Comparison of ENCODE assay signal across 17 cellular contexts in the genomic region with DNA sequence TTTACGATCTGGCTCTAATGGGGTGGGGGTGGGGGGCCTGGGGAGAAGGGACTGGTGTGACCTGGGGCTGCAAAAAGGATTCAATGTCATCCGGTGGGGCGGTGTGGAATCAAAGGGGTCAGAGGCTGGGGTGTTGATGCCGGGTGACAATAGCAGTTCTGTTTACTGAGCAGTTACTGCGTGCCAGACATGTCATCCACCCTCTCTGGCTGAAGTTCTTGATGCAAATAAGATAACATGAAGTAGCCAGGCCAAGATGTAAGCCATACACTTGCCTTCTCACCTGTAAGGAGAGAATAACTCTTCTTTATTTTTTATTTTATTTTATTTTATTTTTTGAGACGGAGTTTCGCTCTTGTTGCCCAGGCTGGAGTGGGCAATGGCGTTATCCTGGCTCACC.
DNase-seq lines count a peak whose midpoint lies in the region; ATAC-seq and TF ChIP-seq lines count a peak whose summit lies in the region.
"Had no signal": no experiment of that assay in that cellular context is flagged by ENCODE, and none has a peak within 500 bp of the region (broad histone marks: within the 10 kb centered on the region; RNA-seq: fewer than 3 reads in every experiment).

No MANE protein-coding gene starts in this region.

- H3K9me3 Mint-ChIP-seq in natural killer cell treated with Interleukin-12 subunit alpha and Interleukin-12 subunit beta and Interleukin-15 and Interleukin-18, amount 100 ng/mL, for 72 hours: no peaks in the 10 kb centered on the region
- H3K9me3 Mint-ChIP-seq in natural killer cell: no peaks in the 10 kb centered on the region
- H3K9me3 Mint-ChIP-seq: CD8-positive, alpha-beta memory T cell; GM23338 had no signal

- no peaks in the 10 kb centered on the region for H3K9me3 ChIP-seq in colonic mucosa
- H3K9me3 ChIP-seq in mucosa of rectum (ENCODE audit: control insufficient read depth in 2 of 2, low read length in 2 of 2): no peaks in the 10 kb centered on the region
- H3K9me3 ChIP-seq in Karpas-422 (ENCODE audit: low read length): no peaks in the 10 kb centered on the region
- H3K9me3 ChIP-seq: BE2C had no signal

- TF ChIP-seq CTCF in natural killer cell (IDR thresholded peaks at IDR 0.05) (no peak), colonic mucosa (IDR thresholded peaks at IDR 0.05) (no peak), GM20000 (IDR thresholded peaks at IDR 0.05; ENCODE audit: extremely low read depth, missing control alignments) (no peak)

- peak; percentile 44 for DNase-seq in natural killer cell treated with Interleukin-12 subunit alpha and Interleukin-12 subunit beta and Interleukin-15 and Interleukin-18, amount 100 ng/mL, for 72 hours (ENCODE audit: low spot score)
- DNase-seq in natural killer cell (no peak), colonic mucosa (no peak), HT-29 (ENCODE audit: low spot score) (no peak), GM20000 (ENCODE audit: low spot score) (no peak), Karpas-422 (no peak)
- DNase-seq: ACHN; BE2C; C1 segment of cervical spinal cord; CD4-positive, CD25-positive, alpha-beta regulatory T cell; CD8-positive, alpha-beta memory T cell; COR-L47; DMS79; GDM1 had no signal

- H3K27me3 ChIP-seq in colonic mucosa (no peaks in the 10 kb centered on the region), mucosa of rectum (ENCODE audit: control insufficient read depth in 2 of 2, insufficient read depth in 2 of 2, low read length in 2 of 2) (peaks cover 0 to 2% of the 10 kb centered on the region in 2 donors), Karpas-422 (ENCODE audit: low read length) (no peaks in the 10 kb centered on the region)
- H3K27me3 ChIP-seq: BE2C had no signal

- H3K4me1 ChIP-seq in colonic mucosa: no peaks in the 10 kb centered on the region
- H3K4me1 ChIP-seq in mucosa of rectum (ENCODE audit: control insufficient read depth in 2 of 2, insufficient read depth in 2 of 2, low read length in 2 of 2): peaks cover 11 to 23% of the 10 kb centered on the region in 2 donors
- H3K4me1 ChIP-seq in Karpas-422 (ENCODE audit: low read length): no peaks in the 10 kb centered on the region
- H3K4me1 ChIP-seq: BE2C had no signal

- intact Hi-C loops in natural killer cell (cut with micrococcal nuclease): no loop called here
- intact Hi-C loops in colonic mucosa (cut with DNase I): no loop called here

- no peaks in the 10 kb centered on the region for H4K20me1 ChIP-seq in Karpas-422 (ENCODE audit: insufficient read depth, low read depth, low read length)

- no peak for ATAC-seq in natural killer cell treated with Interleukin-12 subunit alpha and Interleukin-12 subunit beta and Interleukin-15 and Interleukin-18, amount 100 ng/mL, for 72 hours
- no peak for ATAC-seq in natural killer cell
- ATAC-seq: GM23338, HCT116 had no signal

- H3K9me2 ChIP-seq in Karpas-422 (replicated peaks; ENCODE audit: insufficient read depth, low read length): no peaks in the 10 kb centered on the region

- H3K36me3 Mint-ChIP-seq in natural killer cell treated with Interleukin-12 subunit alpha and Interleukin-12 subunit beta and Interleukin-15 and Interleukin-18, amount 100 ng/mL, for 72 hours: no peaks in the 10 kb centered on the region
- no peaks in the 10 kb centered on the region for H3K36me3 Mint-ChIP-seq in natural killer cell
- H3K36me3 Mint-ChIP-seq: CD4-positive, CD25-positive, alpha-beta regulatory T cell; CD8-positive, alpha-beta memory T cell had no signal

- H3K4me3 Mint-ChIP-seq in natural killer cell treated with Interleukin-12 subunit alpha and Interleukin-12 subunit beta and Interleukin-15 and Interleukin-18, amount 100 ng/mL, for 72 hours: no peak overlapping the region
- no peak overlapping the region for H3K4me3 Mint-ChIP-seq in natural killer cell
- H3K4me3 Mint-ChIP-seq: CD4-positive, CD25-positive, alpha-beta regulatory T cell; CD8-positive, alpha-beta memory T cell; GM23338 had no signal

- no peak overlapping the region for H3K4me3 ChIP-seq in colonic mucosa
- no peak overlapping the region for H3K4me3 ChIP-seq in mucosa of rectum (ENCODE audit: low read length in 2 of 2)
- H3K4me3 ChIP-seq in Karpas-422 (ENCODE audit: low read length): no peak overlapping the region
- H3K4me3 ChIP-seq: GM23338 had no signal

- H3K27ac ChIP-seq in colonic mucosa (peak overlapping the region; percentile 80), mucosa of rectum (ENCODE audit: low read depth in 2 of 2, low read length in 2 of 2) (peak overlapping the region; percentile 89 to 93), Karpas-422 (ENCODE audit: low read length) (no peak overlapping the region)

- no peak overlapping the region for H3K4me2 ChIP-seq in Karpas-422 (ENCODE audit: low read depth, low read length, poor library complexity, severe bottlenecking)
- H3K4me2 ChIP-seq: GM23338 had no signal

- no peaks in the 10 kb centered on the region for H3K4me1 Mint-ChIP-seq in natural killer cell treated with Interleukin-12 subunit alpha and Interleukin-12 subunit beta and Interleukin-15 and Interleukin-18, amount 100 ng/mL, for 72 hours (ENCODE audit: low read depth in 2 of 2)
- no peaks in the 10 kb centered on the region for H3K4me1 Mint-ChIP-seq in natural killer cell
- H3K4me1 Mint-ChIP-seq: CD4-positive, CD25-positive, alpha-beta regulatory T cell; CD8-positive, alpha-beta memory T cell had no signal

- no peak overlapping the region for H2AFZ ChIP-seq in Karpas-422 (ENCODE audit: low read length)
- H2AFZ ChIP-seq: GM23338 had no signal

- no peaks in the 10 kb centered on the region for H3K36me3 ChIP-seq in colonic mucosa
- no peaks in the 10 kb centered on the region for H3K36me3 ChIP-seq in mucosa of rectum (ENCODE audit: control insufficient read depth in 2 of 2, insufficient read depth in 2 of 2, low read length in 2 of 2)
- H3K36me3 ChIP-seq in Karpas-422 (ENCODE audit: insufficient read depth, low read length): no peaks in the 10 kb centered on the region
- H3K36me3 ChIP-seq: BE2C had no signal

- H3K9ac ChIP-seq in colonic mucosa (ENCODE audit: low read depth in 2 of 2, low read length in 2 of 2): no peak overlapping the region
- H3K9ac ChIP-seq in mucosa of rectum (ENCODE audit: low read depth in 1 of 2, low read length in 2 of 2): peak overlapping the region in 1 of 2 donors; percentile 65
- no peak overlapping the region for H3K9ac ChIP-seq in Karpas-422 (ENCODE audit: low read length)

- no peaks in the 10 kb centered on the region for H3K79me2 ChIP-seq in Karpas-422 (ENCODE audit: low read length)

- H3K27ac Mint-ChIP-seq in natural killer cell treated with Interleukin-12 subunit alpha and Interleukin-12 subunit beta and Interleukin-15 and Interleukin-18, amount 100 ng/mL, for 72 hours: no peak overlapping the region
- no peak overlapping the region for H3K27ac Mint-ChIP-seq in natural killer cell
- H3K27ac Mint-ChIP-seq: CD4-positive, CD25-positive, alpha-beta regulatory T cell; GM23338 had no signal

- H3K27me3 Mint-ChIP-seq in natural killer cell treated with Interleukin-12 subunit alpha and Interleukin-12 subunit beta and Interleukin-15 and Interleukin-18, amount 100 ng/mL, for 72 hours: peaks cover 0 to 2% of the 10 kb centered on the region in 2 donors
- peaks cover 0 to 7% of the 10 kb centered on the region in 2 donors for H3K27me3 Mint-ChIP-seq in natural killer cell (ENCODE audit: low read depth in 2 of 2)
- H3K27me3 Mint-ChIP-seq: CD4-positive, CD25-positive, alpha-beta regulatory T cell had no signal
